24 cellular contexts compared by ENCODE assay signal in the genomic region with DNA sequence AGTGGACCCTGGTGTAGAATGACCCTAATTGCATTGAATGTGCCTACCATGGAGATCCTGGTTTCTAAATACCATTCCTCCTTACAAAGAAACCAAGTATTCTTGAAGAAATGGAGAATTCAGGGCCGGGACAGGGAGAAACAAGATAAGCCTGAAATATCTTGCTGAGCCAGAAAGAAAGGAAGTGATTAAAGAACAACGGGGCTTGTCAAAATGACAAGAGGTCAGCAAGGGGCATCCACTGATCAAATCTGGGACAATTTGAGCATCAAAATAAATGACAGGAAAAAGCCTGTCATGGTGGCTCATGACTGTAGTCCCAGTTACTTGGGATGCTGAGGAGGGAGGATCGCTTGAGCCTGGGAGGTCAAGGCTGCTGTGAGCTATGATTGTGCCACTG. TPM values are rescaled to one million over a fixed set of nuclear protein-coding genes. Genes with fewer than 3 reads are reported as not detected.
"Had no signal": no experiment of that assay in that cellular context is flagged by ENCODE, and none has a peak within 500 bp of the region (broad histone marks: within the 10 kb centered on the region; RNA-seq: fewer than 3 reads in every experiment).

No MANE protein-coding gene starts in this region.

- H3K27ac Mint-ChIP-seq: activated CD8-positive, alpha-beta memory T cell treated with anti-CD3 and anti-CD28 coated beads, Interleukin-2, amount 10 ng/mL, durations not matched to agents 7 days and 5 days; activated naive CD4-positive, alpha-beta T cell treated with anti-CD3 and anti-CD28 coated beads, Interleukin-2, amount 50 U/mL, for 24 hours; activated T-cell treated with anti-CD3 and anti-CD28 coated beads, Interleukin-2, amount 50 U/mL, for 24 hours; activated T-helper 1 cell treated with anti-CD3 and anti-CD28 coated beads, Interleukin-12 subunit alpha, Interleukin-12 subunit beta, Interleukin-2, Interleukin-4 antibody, amounts not matched to agents 30 ng/mL and 10 ng/mL and 1 ng/mL, durations not matched to agents 14 hours and 24 hours and 36 hours; IgD-negative memory B cell; T-helper 1 cell treated with Interleukin-12 subunit alpha and Interleukin-12 subunit beta and Interleukin-4 antibody, amounts not matched to agents 30 μg/mL and 1 μg/mL, for 36 hours had no signal

- H3K4me3 Mint-ChIP-seq: activated CD8-positive, alpha-beta memory T cell treated with anti-CD3 and anti-CD28 coated beads, Interleukin-2, amount 10 ng/mL, durations not matched to agents 7 days and 5 days; activated naive CD4-positive, alpha-beta T cell treated with anti-CD3 and anti-CD28 coated beads, Interleukin-2, amount 50 U/mL, for 24 hours; activated T-cell treated with anti-CD3 and anti-CD28 coated beads, Interleukin-2, amount 50 U/mL, for 24 hours; activated T-helper 1 cell treated with anti-CD3 and anti-CD28 coated beads, Interleukin-12 subunit alpha, Interleukin-12 subunit beta, Interleukin-2, Interleukin-4 antibody, amounts not matched to agents 30 ng/mL and 10 ng/mL and 1 ng/mL, durations not matched to agents 14 hours and 24 hours and 36 hours; T-helper 1 cell treated with Interleukin-12 subunit alpha and Interleukin-12 subunit beta and Interleukin-4 antibody, amounts not matched to agents 30 μg/mL and 1 μg/mL, for 36 hours had no signal

- ATAC-seq: activated CD8-positive, alpha-beta memory T cell treated with anti-CD3 and anti-CD28 coated beads, Interleukin-2, amount 10 ng/mL, durations not matched to agents 7 days and 5 days; PC-3 had no signal

- H3K9me3 Mint-ChIP-seq: activated naive CD4-positive, alpha-beta T cell treated with anti-CD3 and anti-CD28 coated beads, Interleukin-2, amount 50 U/mL, for 24 hours; activated T-cell treated with anti-CD3 and anti-CD28 coated beads, Interleukin-2, amount 50 U/mL, for 24 hours; activated T-helper 1 cell treated with anti-CD3 and anti-CD28 coated beads, Interleukin-12 subunit alpha, Interleukin-12 subunit beta, Interleukin-2, Interleukin-4 antibody, amounts not matched to agents 30 ng/mL and 10 ng/mL and 1 ng/mL, durations not matched to agents 14 hours and 24 hours and 36 hours; IgD-negative memory B cell; T-helper 1 cell treated with Interleukin-12 subunit alpha and Interleukin-12 subunit beta and Interleukin-4 antibody, amounts not matched to agents 30 μg/mL and 1 μg/mL, for 36 hours had no signal

- DNase-seq: activated CD4-positive, alpha-beta T cell treated with anti-CD3 and anti-CD28 coated beads for 48 hours; activated CD4-positive, alpha-beta T cell treated with anti-CD3 and anti-CD28 coated beads, Interleukin-2, amount 50 U/mL, for 48 hours; activated CD4-positive, CD25-positive, alpha-beta regulatory T cell treated with anti-CD3 and anti-CD28 coated beads, Interleukin-2, amount 50 U/mL, for 72 hours; activated CD8-positive, alpha-beta memory T cell treated with anti-CD3 and anti-CD28 coated beads, Interleukin-2, amount 10 ng/mL, durations not matched to agents 7 days and 5 days; activated effector memory CD4-positive, alpha-beta T cell treated with Interleukin-2 at 50 U/mL for 16 hours; activated naive CD4-positive, alpha-beta T cell; activated T-cell treated with anti-CD3 and anti-CD28 coated beads, Interleukin-2, amount 50 U/mL, for 24 hours; aorta; caudate nucleus; NCI-H1105; NCI-H1436 treated with DMSO at 0.1 percent for 48 hours; NCI-H1930; NCI-H2171 treated with DMSO at 0.1 percent for 48 hours; NCI-H226; NCI-H526 treated with DMSO at 0.1 percent for 48 hours; NCI-H82; PC-3; SHP77 had no signal

- H3K36me3 Mint-ChIP-seq: activated CD8-positive, alpha-beta memory T cell treated with anti-CD3 and anti-CD28 coated beads, Interleukin-2, amount 10 ng/mL, durations not matched to agents 7 days and 5 days; activated naive CD4-positive, alpha-beta T cell treated with anti-CD3 and anti-CD28 coated beads, Interleukin-2, amount 50 U/mL, for 24 hours; IgD-negative memory B cell had no signal

RNA-seq across cellular contexts. Expression of gene CLDN3, which starts 39.6 kb away (rescaled TPM):
- total RNA-seq: activated CD8-positive, alpha-beta memory T cell treated with anti-CD3 and anti-CD28 coated beads, Interleukin-2, amount 10 ng/mL, durations not matched to agents 7 days and 5 days; activated T-helper 1 cell treated with anti-CD3 and anti-CD28 coated beads, Interleukin-12 subunit alpha, Interleukin-12 subunit beta, Interleukin-2, Interleukin-4 antibody, amounts not matched to agents 30 ng/mL and 10 ng/mL and 1 ng/mL, durations not matched to agents 14 hours and 24 hours and 36 hours; aorta; MCF 10A; SJSA1 had no signal
